8 cellular contexts compared by ENCODE assay signal in the genomic region with DNA sequence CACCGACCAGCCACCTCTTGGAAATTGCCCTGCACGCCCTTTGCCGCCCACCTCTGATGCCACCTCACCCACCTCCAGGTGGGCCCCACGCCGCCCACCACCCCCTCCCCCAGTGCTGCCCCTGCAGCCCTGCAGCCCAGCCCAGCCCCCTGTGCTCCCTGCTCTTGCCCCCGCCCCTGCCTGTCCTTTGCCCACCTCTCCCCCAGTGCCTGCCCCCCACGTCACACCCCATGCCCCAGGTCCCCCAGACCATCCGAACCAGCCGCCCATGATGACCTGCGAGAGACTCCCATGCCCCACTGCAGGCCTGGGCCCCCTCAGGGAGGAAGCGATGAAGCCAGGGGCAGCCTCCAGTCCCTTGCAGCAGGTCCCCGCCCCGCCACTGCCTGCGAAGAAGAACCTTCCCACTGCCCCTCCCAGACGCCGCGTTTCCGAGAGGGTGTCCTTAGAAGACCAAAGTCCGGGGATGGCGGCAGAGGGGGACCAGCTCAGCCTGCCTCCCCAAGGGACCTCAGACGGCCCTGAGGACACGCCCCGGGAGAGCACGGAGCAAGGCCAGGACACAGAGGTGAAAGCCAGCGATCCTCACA.
DNase-seq lines count a peak whose midpoint lies in the region; ATAC-seq and TF ChIP-seq lines count a peak whose summit lies in the region.

No MANE protein-coding gene starts in this region.

- no peak overlapping the region for H2BK15ac ChIP-seq in mesenchymal stem cell (ENCODE audit: low read depth, poor library complexity, severe bottlenecking)

- DNase-seq in PC-9 (no peak), trophoblast cell (no peak), NCI-H1436 treated with DMSO at 0.1 percent for 48 hours (lab: John Stamatoyannopoulos, UW) (no peak), mesenchymal stem cell (no peak), NCI-H524 (lab: John Stamatoyannopoulos, UW) (no peak)

- H3K14ac ChIP-seq in trophoblast cell (ENCODE audit: low read length) (no peak overlapping the region), mesenchymal stem cell (ENCODE audit: low read length in 2 of 2) (no peak overlapping the region)

- H3K9ac ChIP-seq in trophoblast cell (ENCODE audit: low read length) (no peak overlapping the region), mesenchymal stem cell (ENCODE audit: low read length) (no peak overlapping the region)

- no peak overlapping the region for H2AFZ ChIP-seq in PC-9
- H2AFZ ChIP-seq in trophoblast cell (ENCODE audit: insufficient read depth, low read length, poor library complexity), result no peak overlapping the region
- no peak overlapping the region for H2AFZ ChIP-seq in mesenchymal stem cell (ENCODE audit: low read depth, low read length)

- no peaks in the 10 kb centered on the region for H3K36me3 ChIP-seq in DOHH2 (ENCODE audit: control insufficient read depth, low read length)
- H3K36me3 ChIP-seq in PC-9 (ENCODE audit: low read depth), result no peaks in the 10 kb centered on the region
- H3K36me3 ChIP-seq in trophoblast cell (ENCODE audit: control insufficient read depth in 1 of 2, insufficient read depth in 2 of 2, low read length in 2 of 2), result peaks cover 13 to 17% of the 10 kb centered on the region in 2 experiments
- H3K36me3 ChIP-seq in mesenchymal stem cell (ENCODE audit: control insufficient read depth in 1 of 2, insufficient read depth in 2 of 2, low read depth in 1 of 2, low read length in 2 of 2), result peaks cover 38 to 73% of the 10 kb centered on the region in 2 experiments

- H3K4ac ChIP-seq in trophoblast cell (ENCODE audit: low read depth, low read length), result no peak overlapping the region
- H3K4ac ChIP-seq in mesenchymal stem cell (ENCODE audit: low read depth in 1 of 2, low read length in 2 of 2), result no peak overlapping the region

- intact Hi-C loops in PC-9 (cut with micrococcal nuclease; ENCODE audit: unreplicated experiment), result no loop called here
- intact Hi-C loops in dendritic cell treated with granulocyte-macrophage colony-stimulating factor and Interleukin-4, amounts not matched to agents 40 ng/mL and 50 ng/mL, for 4 days (cut with micrococcal nuclease), result loop anchor here (2.0 to 10.0 kb wide), 3 partner anchors 19 to 187 kb away; no protein-coding TSS in a partner anchor

- H2BK120ac ChIP-seq in trophoblast cell (ENCODE audit: insufficient read depth, low read length, poor library complexity), result no peak overlapping the region
- H2BK120ac ChIP-seq in mesenchymal stem cell (ENCODE audit: low read depth, low read length), result no peak overlapping the region

- H2BK5ac ChIP-seq in trophoblast cell (ENCODE audit: low read depth, low read length, poor library complexity) (no peak overlapping the region), mesenchymal stem cell (ENCODE audit: low read depth, low read length, poor library complexity, severe bottlenecking) (no peak overlapping the region)

- H4K20me1 ChIP-seq in DOHH2 (ENCODE audit: control insufficient read depth, insufficient read depth, low read depth, low read length) (no peaks in the 10 kb centered on the region), PC-9 (ENCODE audit: insufficient read depth) (no peaks in the 10 kb centered on the region)

- CTCF ChIA-PET in PC-9 (lab: Charles Lee), result no interaction called here

- H3K18ac ChIP-seq in trophoblast cell (ENCODE audit: low read length), result no peak overlapping the region
- H3K18ac ChIP-seq in mesenchymal stem cell (ENCODE audit: low read depth in 1 of 2, low read length in 2 of 2), result no peak overlapping the region

- H3K27ac ChIP-seq in DOHH2 (ENCODE audit: low read depth, low read length) (no peak overlapping the region), PC-9 (no peak overlapping the region), trophoblast cell (ENCODE audit: low read depth, low read length) (no peak overlapping the region), mesenchymal stem cell (ENCODE audit: low read length, poor library complexity, severe bottlenecking) (no peak overlapping the region)

- H3K79me2 ChIP-seq in DOHH2 (ENCODE audit: control insufficient read depth, low read length), result no peaks in the 10 kb centered on the region
- H3K79me2 ChIP-seq in PC-9 (ENCODE audit: low read depth), result peaks cover 19% of the 10 kb centered on the region
- H3K79me2 ChIP-seq in trophoblast cell (ENCODE audit: control insufficient read depth, insufficient read depth, low read length, poor library complexity), result no peaks in the 10 kb centered on the region

- H3K27me3 ChIP-seq in DOHH2 (ENCODE audit: control insufficient read depth, low read length), result peaks cover 22% of the 10 kb centered on the region
- no peaks in the 10 kb centered on the region for H3K27me3 ChIP-seq in PC-9 (ENCODE audit: insufficient read depth, low read depth)
- no peaks in the 10 kb centered on the region for H3K27me3 ChIP-seq in trophoblast cell (ENCODE audit: insufficient read depth, low read length)
- H3K27me3 ChIP-seq in mesenchymal stem cell (ENCODE audit: control insufficient read depth in 1 of 2, insufficient read depth in 1 of 2, low read length in 2 of 2), result no peaks in the 10 kb centered on the region

- H3K4me2 ChIP-seq in DOHH2 (ENCODE audit: low read length) (0 out of 2 replicates have a peak overlapping the region, but pooled peaks have one; percentile 27), PC-9 (no peak overlapping the region), trophoblast cell (ENCODE audit: low read length) (no peak overlapping the region), mesenchymal stem cell (ENCODE audit: low read length, poor library complexity, severe bottlenecking) (no peak overlapping the region)

- H3K79me1 ChIP-seq in trophoblast cell (ENCODE audit: low read length) (peaks cover 14% of the 10 kb centered on the region), mesenchymal stem cell (replicated peaks; ENCODE audit: low read length, poor library complexity, severe bottlenecking) (peaks cover 27% of the 10 kb centered on the region)

- H3K27ac Mint-ChIP-seq in dendritic cell treated with granulocyte-macrophage colony-stimulating factor and Interleukin-4, amounts not matched to agents 40 ng/mL and 50 ng/mL, for 4 days, result peak overlapping the region; percentile 91

- H3K4me3 Mint-ChIP-seq in dendritic cell treated with granulocyte-macrophage colony-stimulating factor and Interleukin-4, amounts not matched to agents 40 ng/mL and 50 ng/mL, for 4 days, result peak overlapping the region; percentile 99

- H3K9me3 Mint-ChIP-seq in dendritic cell treated with granulocyte-macrophage colony-stimulating factor and Interleukin-4, amounts not matched to agents 40 ng/mL and 50 ng/mL, for 4 days, result no peaks in the 10 kb centered on the region

- POLR2A ChIA-PET in PC-9 (lab: Charles Lee; ENCODE audit: unreplicated experiment), result no interaction called here

- H4K12ac ChIP-seq in trophoblast cell (ENCODE audit: low read depth, low read length), result no peak overlapping the region

- H3F3A ChIP-seq in DOHH2 (ENCODE audit: control insufficient read depth, insufficient read depth) (no peaks in the 10 kb centered on the region), PC-9 (ENCODE audit: insufficient read depth, low read depth) (peaks cover 38% of the 10 kb centered on the region)

- H2AK5ac ChIP-seq in trophoblast cell (ENCODE audit: low read length) (no peak overlapping the region), mesenchymal stem cell (ENCODE audit: low read length, severe bottlenecking) (no peak overlapping the region)

- H4K8ac ChIP-seq in trophoblast cell (ENCODE audit: low read depth, low read length) (peak overlapping the region; percentile 7), mesenchymal stem cell (ENCODE audit: low read length) (no peak overlapping the region)

- no peak for ATAC-seq in HG02884 (IDR thresholded peaks at IDR 0.05; ENCODE audit: unreplicated experiment)

- peaks cover 86% of the 10 kb centered on the region for H3K4me1 Mint-ChIP-seq in dendritic cell treated with granulocyte-macrophage colony-stimulating factor and Interleukin-4, amounts not matched to agents 40 ng/mL and 50 ng/mL, for 4 days (ENCODE audit: low read depth)

- H2BK12ac ChIP-seq in trophoblast cell (ENCODE audit: low read length) (no peak overlapping the region), mesenchymal stem cell (ENCODE audit: low read length in 2 of 2) (no peak overlapping the region)

- H3K36me3 Mint-ChIP-seq in dendritic cell treated with granulocyte-macrophage colony-stimulating factor and Interleukin-4, amounts not matched to agents 40 ng/mL and 50 ng/mL, for 4 days (ENCODE audit: low read depth), result peaks cover 78% of the 10 kb centered on the region

- WGBS in trophoblast cell (ENCODE audit: extremely low coverage, insufficient coverage, insufficient read length), result no CpG with 5 or more reads among the region's 25 CpGs
- WGBS in mesenchymal stem cell, result 90% methylated on average over 25 of the region's 25 CpGs

- BruUV-seq in PC-9 (replicated peaks; lab: Mats Ljungman, UMichigan), result TSS peak; percentile 57

- TF ChIP-seq CTCF in DOHH2 (IDR thresholded peaks at IDR 0.05; ENCODE audit: low read depth, low read length, poor library complexity, severe bottlenecking) (no peak), PC-9 (conservative IDR thresholded peaks at IDR 0.05) (no peak)

- H4K91ac ChIP-seq in trophoblast cell (ENCODE audit: low read depth, low read length) (no peak overlapping the region), mesenchymal stem cell (ENCODE audit: low read length) (no peak overlapping the region)

- H3K9me2 ChIP-seq in DOHH2 (replicated peaks; ENCODE audit: control insufficient read depth, low read length), result no peaks in the 10 kb centered on the region
- H3K9me2 ChIP-seq in PC-9 (ENCODE audit: insufficient read depth), result no peaks in the 10 kb centered on the region

- H3K9me3 ChIP-seq in DOHH2 (ENCODE audit: control insufficient read depth, insufficient read depth, low read length) (no peaks in the 10 kb centered on the region), PC-9 (ENCODE audit: insufficient read depth, low read depth) (no peaks in the 10 kb centered on the region), trophoblast cell (ENCODE audit: insufficient read depth, low read depth, low read length) (peaks cover 4% of the 10 kb centered on the region), mesenchymal stem cell (ENCODE audit: control insufficient read depth, low read length) (no peaks in the 10 kb centered on the region)

- H3K27me3 Mint-ChIP-seq in dendritic cell treated with granulocyte-macrophage colony-stimulating factor and Interleukin-4, amounts not matched to agents 40 ng/mL and 50 ng/mL, for 4 days, result no peaks in the 10 kb centered on the region

- H3K4me1 ChIP-seq in DOHH2 (ENCODE audit: control insufficient read depth, low read length) (peaks cover 7% of the 10 kb centered on the region), PC-9 (replicated peaks; ENCODE audit: insufficient read depth) (peaks cover 43% of the 10 kb centered on the region), trophoblast cell (ENCODE audit: control insufficient read depth in 1 of 2, insufficient read depth in 2 of 2, low read length in 2 of 2) (peaks cover 6 to 21% of the 10 kb centered on the region in 2 experiments), mesenchymal stem cell (ENCODE audit: control insufficient read depth, insufficient read depth, low read depth, low read length) (peaks cover 11% of the 10 kb centered on the region)

- H3K23ac ChIP-seq in trophoblast cell (ENCODE audit: low read length), result no peak overlapping the region
- H3K23ac ChIP-seq in mesenchymal stem cell (ENCODE audit: low read length in 2 of 2), result no peak overlapping the region

- H3K4me3 ChIP-seq in DOHH2 (ENCODE audit: low read length), result no peak overlapping the region
- H3K4me3 ChIP-seq in PC-9, result no peak overlapping the region
- no peak overlapping the region for H3K4me3 ChIP-seq in trophoblast cell (ENCODE audit: low read depth, low read length)
- no peak overlapping the region for H3K4me3 ChIP-seq in mesenchymal stem cell (ENCODE audit: insufficient read depth in 1 of 2, low read depth in 1 of 2, low read length in 2 of 2)
